29 cellular contexts compared by ENCODE assay signal in genomic region chr6:31363809-31364208, GRCh38.
"Had no signal": no experiment of that assay in that cellular context is flagged by ENCODE, and none has a peak within 500 bp of the region (broad histone marks: within the 10 kb centered on the region; RNA-seq: fewer than 3 reads in every experiment).

No MANE protein-coding gene starts in this region.

- H3K36me3 ChIP-seq: esophagus squamous epithelium, ovary, thoracic aorta, vagina, WERI-Rb-1 had no signal

- H3K9me3 Mint-ChIP-seq: type B pancreatic cell had no signal

- H3K4me1 ChIP-seq: vagina had no signal

- ATAC-seq: activated CD8-positive, alpha-beta memory T cell treated with anti-CD3 and anti-CD28 coated beads, Interleukin-2, amount 10 ng/mL, durations not matched to agents 7 days and 5 days; activated CD8-positive, alpha-beta T cell treated with anti-CD3 and anti-CD28 coated beads, Interleukin-2, amount 10 ng/mL, durations not matched to agents 7 days and 5 days; left cardiac atrium; left ventricle myocardium superior; mucosa of descending colon; sciatic nerve; T-helper 17 cell had no signal

- H3K27ac ChIP-seq: epithelial cell of prostate, esophagus squamous epithelium, ovary, skin epidermis, thoracic aorta, vagina, WERI-Rb-1 had no signal

- H3K27ac Mint-ChIP-seq: activated CD8-positive, alpha-beta memory T cell treated with anti-CD3 and anti-CD28 coated beads, Interleukin-2, amount 10 ng/mL, durations not matched to agents 7 days and 5 days; activated CD8-positive, alpha-beta T cell treated with anti-CD3 and anti-CD28 coated beads, Interleukin-2, amount 10 ng/mL, durations not matched to agents 7 days and 5 days; activated naive CD4-positive, alpha-beta T cell treated with anti-CD3 and anti-CD28 coated beads, Interleukin-2, amount 50 U/mL, for 72 hours; nephron progenitor cell; progenitor cell of endocrine pancreas; stimulated activated naive CD8-positive, alpha-beta T cell treated with anti-CD3 and anti-CD28 coated beads, Interleukin-15, Interleukin-2, amounts not matched to agents 100 ng/mL and 50 ng/mL, for 24 hours; T-helper 17 cell; type B pancreatic cell had no signal

- H3K4me3 ChIP-seq: esophagus squamous epithelium, mucosa of descending colon, ovary, skin epidermis, thoracic aorta, vagina had no signal

- H3K27me3 ChIP-seq: ovary, vagina had no signal

- DNase-seq: activated CD4-positive, alpha-beta T cell treated with anti-CD3 and anti-CD28 coated beads for 1 hour; activated CD8-positive, alpha-beta memory T cell treated with anti-CD3 and anti-CD28 coated beads, Interleukin-2, amount 10 ng/mL, durations not matched to agents 7 days and 5 days; activated CD8-positive, alpha-beta T cell treated with anti-CD3 and anti-CD28 coated beads, Interleukin-2, amount 10 ng/mL, durations not matched to agents 7 days and 5 days; activated gamma-delta T cell treated with Interleukin-2 at 50 U/mL for 16 hours; anterior cingulate cortex; dermis blood vessel endothelial cell; effector CD8-positive, alpha-beta T cell; esophagus squamous epithelium; glutamatergic neuron; left cardiac atrium; left ventricle myocardium superior; mucosa of descending colon; nephron progenitor cell; ovary; retina; stimulated activated CD4-positive, alpha-beta T cell treated with anti-CD3 and anti-CD28 coated beads, Interleukin-12 subunit alpha, Interleukin-12 subunit beta, amount 100 ng/mL, for 4 hours; stimulated activated CD4-positive, alpha-beta T cell treated with anti-CD3 and anti-CD28 coated beads, Interleukin-4, amount 100 ng/mL, for 1 hour; T-helper 17 cell; T1000; WERI-Rb-1 had no signal

- H3K4me3 Mint-ChIP-seq: activated CD8-positive, alpha-beta memory T cell treated with anti-CD3 and anti-CD28 coated beads, Interleukin-2, amount 10 ng/mL, durations not matched to agents 7 days and 5 days; activated CD8-positive, alpha-beta T cell treated with anti-CD3 and anti-CD28 coated beads, Interleukin-2, amount 10 ng/mL, durations not matched to agents 7 days and 5 days; nephron progenitor cell; stimulated activated naive CD8-positive, alpha-beta T cell treated with anti-CD3 and anti-CD28 coated beads, Interleukin-15, Interleukin-2, amounts not matched to agents 100 ng/mL and 50 ng/mL, for 24 hours; T-helper 17 cell; type B pancreatic cell had no signal

- H3K36me3 Mint-ChIP-seq: type B pancreatic cell had no signal

- H3K9me3 ChIP-seq: esophagus squamous epithelium, mucosa of descending colon, ovary, thoracic aorta, vagina had no signal
